ENCODE assay signal across 18 cellular contexts in the genomic region with DNA sequence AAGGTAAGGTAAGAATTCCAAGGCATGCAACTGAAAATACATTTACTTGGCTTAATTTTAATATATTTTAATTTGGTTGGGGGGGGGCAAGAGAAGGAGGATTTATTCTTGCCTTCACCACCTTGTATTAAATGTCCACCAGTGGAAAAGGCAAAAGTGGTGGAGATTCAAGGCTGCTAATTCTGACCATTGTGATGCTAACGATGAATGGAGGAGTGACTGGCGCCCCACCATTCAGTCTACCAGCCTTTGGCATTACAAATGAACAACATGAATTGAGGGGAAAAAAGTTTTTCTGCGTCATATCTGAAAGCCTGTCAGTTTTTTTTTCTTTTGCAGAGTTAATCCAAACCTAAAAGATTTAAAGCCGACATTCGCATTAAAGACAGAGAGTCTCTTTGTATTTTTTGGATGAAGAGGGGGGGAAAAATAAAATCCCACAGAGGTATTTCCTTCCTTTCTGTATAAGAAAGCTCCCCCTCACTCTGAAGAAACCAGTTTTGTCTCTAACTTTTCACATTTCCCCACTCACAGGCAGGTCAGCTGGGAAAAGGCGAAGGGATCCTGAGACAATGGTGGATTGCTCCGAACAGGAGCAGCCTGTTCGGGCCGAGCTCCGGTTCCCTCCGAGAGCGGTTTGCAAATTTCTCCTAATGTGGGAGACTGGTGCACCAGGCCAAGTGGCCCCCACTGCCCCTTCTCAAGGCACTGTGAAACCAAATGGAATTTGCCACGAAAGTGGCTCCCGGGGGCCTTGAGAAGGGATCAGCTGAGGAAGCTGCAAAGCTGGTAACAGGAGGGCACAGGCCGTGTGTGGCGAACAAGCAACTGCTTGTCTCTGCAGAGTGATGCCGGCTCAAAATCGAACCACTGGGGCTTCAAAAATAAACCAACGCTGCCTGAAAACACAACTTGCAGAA. TPM values are rescaled to one million over a fixed set of nuclear protein-coding genes. Genes with fewer than 3 reads are reported as not detected.
"Had no signal": no experiment of that assay in that cellular context is flagged by ENCODE, and none has a peak within 500 bp of the region (broad histone marks: within the 10 kb centered on the region; RNA-seq: fewer than 3 reads in every experiment).

No MANE protein-coding gene starts in this region.

- H3K4me1 Mint-ChIP-seq: activated naive CD4-positive, alpha-beta T cell treated with anti-CD3 and anti-CD28 coated beads, Interleukin-2, amount 50 U/mL, for 24 hours; memory B cell; naive B cell had no signal

- H3K4me1 ChIP-seq: body of pancreas, upper lobe of right lung had no signal

- H3K27ac ChIP-seq: body of pancreas, upper lobe of right lung, WERI-Rb-1 had no signal

- H3K9me3 Mint-ChIP-seq: activated naive CD4-positive, alpha-beta T cell treated with anti-CD3 and anti-CD28 coated beads, Interleukin-2, amount 50 U/mL, for 24 hours; memory B cell; naive B cell had no signal

- H3K4me3 Mint-ChIP-seq: activated naive CD4-positive, alpha-beta T cell treated with anti-CD3 and anti-CD28 coated beads, Interleukin-2, amount 50 U/mL, for 24 hours; memory B cell had no signal

- H3K27me3 ChIP-seq: body of pancreas, upper lobe of right lung had no signal

- H3K27me3 Mint-ChIP-seq: activated naive CD4-positive, alpha-beta T cell treated with anti-CD3 and anti-CD28 coated beads, Interleukin-2, amount 50 U/mL, for 24 hours; memory B cell; naive B cell; progenitor cell of endocrine pancreas had no signal

- H3K27ac Mint-ChIP-seq: activated naive CD4-positive, alpha-beta T cell treated with anti-CD3 and anti-CD28 coated beads, Interleukin-2, amount 50 U/mL, for 24 hours; memory B cell; naive B cell; progenitor cell of endocrine pancreas had no signal

- H3K9me3 ChIP-seq: body of pancreas, upper lobe of right lung had no signal

- DNase-seq: activated gamma-delta T cell treated with Interleukin-2 at 50 U/mL for 16 hours; activated T-cell treated with anti-CD3 and anti-CD28 coated beads, Interleukin-2, amount 50 U/mL, for 1 hour; body of pancreas; caudate nucleus; dermis blood vessel endothelial cell; effector CD8-positive, alpha-beta T cell; foreskin melanocyte; naive B cell; retina; stimulated activated CD4-positive, alpha-beta T cell treated with anti-CD3 and anti-CD28 coated beads, Interleukin-4, amount 100 ng/mL, for 1 hour; stimulated activated naive CD4-positive, alpha-beta T cell; upper lobe of right lung; WERI-Rb-1 had no signal

- H3K4me3 ChIP-seq: body of pancreas, upper lobe of right lung had no signal

- ATAC-seq: body of pancreas, upper lobe of right lung had no signal

RNA-seq across cellular contexts. Expression of a gene that starts 28.1 kb away (rescaled TPM):
- total RNA-seq: osteoblast had no signal
- polyA plus RNA-seq: neural cell had no signal
